Comparison of ENCODE assay signal across 1 cellular context in the genomic region with DNA sequence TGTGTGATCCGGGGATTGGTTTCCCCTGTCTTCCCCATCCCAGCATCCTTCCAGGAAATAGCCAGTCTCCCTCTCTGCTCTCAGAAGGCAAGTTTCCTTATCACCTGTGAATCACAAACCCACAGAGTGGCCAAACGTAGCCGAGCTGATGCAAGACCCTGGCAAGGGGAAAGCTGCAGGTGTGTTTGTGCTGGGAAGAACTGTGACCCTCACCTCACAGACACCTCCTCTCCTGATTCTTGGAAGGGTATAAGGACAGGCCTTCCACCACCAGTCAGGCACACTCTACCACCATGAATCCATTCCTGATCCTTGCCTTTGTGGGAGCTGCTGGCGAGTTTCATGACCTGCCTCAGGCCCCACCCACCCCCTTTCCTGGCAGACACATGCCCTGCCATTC.
TF ChIP-seq lines count a peak whose summit lies in the region.

A gene (plus strand): TSS at position 281 of the 400 bp plus-strand sequence. CDS start 13 bp downstream, at position 294.

TF ChIP-seq in H1, 55 proteins besides CTCF, POLR2A, EP300 and RAD21 (continued from another document):
- TF ChIP-seq BCL11A (IDR thresholded peaks at IDR 0.05; ENCODE audit: low read depth in 2 of 2, low read length in 2 of 2) = no peak
- no peak for TF ChIP-seq SP1 (IDR thresholded peaks at IDR 0.05; ENCODE audit: low read depth, low read length)
- TF ChIP-seq SIN3A (conservative IDR thresholded peaks at IDR 0.05 in 1 of 2, IDR thresholded peaks at IDR 0.05 in 1 of 2; ENCODE audit: low read depth in 1 of 2, low read length in 2 of 2) = no peak
- no peak for TF ChIP-seq FOSL1 (IDR thresholded peaks at IDR 0.05; ENCODE audit: insufficient read depth, low read depth, low read length)
- no peak for TF ChIP-seq RNF2 (IDR thresholded peaks at IDR 0.05; ENCODE audit: borderline replicate concordance, low read depth, low read length, missing control alignments, poor library complexity, severe bottlenecking)
